Comparison of ENCODE assay signal across 22 cellular contexts in the genomic region with DNA sequence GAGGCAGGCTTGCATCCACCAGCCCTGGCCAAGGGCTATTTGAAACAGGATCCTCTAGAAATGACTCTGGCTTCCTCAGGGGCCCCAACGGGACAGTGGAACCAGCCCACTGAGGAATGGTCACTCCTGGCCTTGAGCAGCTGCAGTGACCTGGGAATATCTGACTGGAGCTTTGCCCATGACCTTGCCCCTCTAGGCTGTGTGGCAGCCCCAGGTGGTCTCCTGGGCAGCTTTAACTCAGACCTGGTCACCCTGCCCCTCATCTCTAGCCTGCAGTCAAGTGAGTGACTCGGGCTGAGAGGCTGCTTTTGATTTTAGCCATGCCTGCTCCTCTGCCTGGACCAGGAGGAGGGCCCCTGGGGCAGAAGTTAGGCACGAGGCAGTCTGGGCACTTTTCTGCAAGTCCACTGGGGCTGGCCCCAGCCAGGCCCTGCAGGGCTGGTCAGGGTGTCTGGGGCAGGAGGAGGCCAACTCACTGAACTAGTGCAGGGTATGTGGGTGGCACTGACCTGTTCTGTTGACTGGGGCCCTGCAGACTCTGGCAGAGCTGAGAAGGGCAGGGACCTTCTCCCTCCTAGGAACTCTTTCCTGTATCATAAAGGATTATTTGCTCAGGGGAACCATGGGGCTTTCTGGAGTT. TPM values are rescaled to one million over a fixed set of nuclear protein-coding genes. Genes with fewer than 3 reads are reported as not detected.
DNase-seq lines count a peak whose midpoint lies in the region; ATAC-seq lines count a peak whose summit lies in the region.
"Had no signal": no experiment of that assay in that cellular context is flagged by ENCODE, and none has a peak within 500 bp of the region (broad histone marks: within the 10 kb centered on the region; RNA-seq: fewer than 3 reads in every experiment).

No MANE protein-coding gene starts in this region.

- peaks cover 0 to 3% of the 10 kb centered on the region in 2 donors for H3K9me3 ChIP-seq in neuronal stem cell (replicated peaks in 1 of 2; ENCODE audit: control insufficient read depth in 2 of 2, insufficient read depth in 1 of 2, low read depth in 1 of 2, low read length in 2 of 2)
- H3K9me3 ChIP-seq: prostate gland, thoracic aorta had no signal

- peak overlapping the region; percentile 49 for H3K4me3 Mint-ChIP-seq in T-helper 1 cell treated with Interleukin-12 subunit alpha and Interleukin-12 subunit beta and Interleukin-4 antibody, amounts not matched to agents 30 μg/mL and 1 μg/mL, for 36 hours
- H3K4me3 Mint-ChIP-seq in T-cell = peak overlapping the region in 1 of 3 donors; percentile 28
- H3K4me3 Mint-ChIP-seq in central memory CD8-positive, alpha-beta T cell = peak overlapping the region; percentile 53
- H3K4me3 Mint-ChIP-seq: nephron progenitor cell had no signal

- H2BK15ac ChIP-seq in neuronal stem cell (ENCODE audit: low read length) = no peak overlapping the region

- no peak overlapping the region for H2BK120ac ChIP-seq in neuronal stem cell (ENCODE audit: low read depth, low read length)

- H3K27ac Mint-ChIP-seq in T-helper 1 cell treated with Interleukin-12 subunit alpha and Interleukin-12 subunit beta and Interleukin-4 antibody, amounts not matched to agents 30 μg/mL and 1 μg/mL, for 36 hours = peak overlapping the region; percentile 99
- H3K27ac Mint-ChIP-seq in T-cell = peak overlapping the region; percentile 99 to 100
- H3K27ac Mint-ChIP-seq in central memory CD8-positive, alpha-beta T cell (ENCODE audit: low read depth) = peak overlapping the region; percentile 90
- H3K27ac Mint-ChIP-seq: nephron progenitor cell had no signal

- ATAC-seq in T-cell (replicated peaks in 1 of 4) = no peak
- no peak for ATAC-seq in central memory CD8-positive, alpha-beta T cell (replicated peaks; ENCODE audit: extremely low read depth, poor library complexity, severe bottlenecking)
- ATAC-seq: heart right ventricle had no signal

- no peak overlapping the region for H3K4ac ChIP-seq in neuronal stem cell (ENCODE audit: low read length)

- no peaks in the 10 kb centered on the region for H3K27me3 ChIP-seq in neuronal stem cell (ENCODE audit: control insufficient read depth in 3 of 3, insufficient read depth in 3 of 3, low read depth in 1 of 3, low read length in 3 of 3)
- H3K27me3 ChIP-seq: heart right ventricle had no signal

- DNase-seq in T-helper 1 cell (no peak), T-cell (no peak), neuronal stem cell (ENCODE audit: low spot score) (no peak), NCI-H1694 treated with DMSO at 0.1 percent for 48 hours (lab: John Stamatoyannopoulos, UW) (no peak), medulla oblongata (ENCODE audit: extremely low spot score) (no peak)
- no peak for DNase-seq in central memory CD8-positive, alpha-beta T cell (ENCODE audit: low spot score in 2 of 2)
- DNase-seq in activated naive CD4-positive, alpha-beta T cell (lab: John Stamatoyannopoulos, UW) = no peak
- DNase-seq: cerebellar nuclear complex; heart right ventricle; NCI-H1105; NCI-H526; nephron progenitor cell; SHP77 treated with DMSO at 0.1 percent for 48 hours; small intestine; stimulated activated CD4-positive, alpha-beta T cell treated with anti-CD3 and anti-CD28 coated beads, Interleukin-4, amount 100 ng/mL, for 4 hours had no signal

- H3K4me3 ChIP-seq in neuronal stem cell (ENCODE audit: low read length in 2 of 2) = no peak overlapping the region
- H3K4me3 ChIP-seq: heart right ventricle, prostate gland, thoracic aorta had no signal

- H3K27ac ChIP-seq in neuronal stem cell (replicated peaks; ENCODE audit: low read length) = no peak overlapping the region
- H3K27ac ChIP-seq: 22Rv1, prostate gland, thoracic aorta had no signal

- H3K18ac ChIP-seq in neuronal stem cell (ENCODE audit: low read length) = no peak overlapping the region

- no peaks in the 10 kb centered on the region for H3K79me1 ChIP-seq in neuronal stem cell (ENCODE audit: low read depth, low read length)

- H3K27me3 Mint-ChIP-seq in T-helper 1 cell treated with Interleukin-12 subunit alpha and Interleukin-12 subunit beta and Interleukin-4 antibody, amounts not matched to agents 30 μg/mL and 1 μg/mL, for 36 hours (ENCODE audit: low read depth) = no peaks in the 10 kb centered on the region
- no peaks in the 10 kb centered on the region for H3K27me3 Mint-ChIP-seq in T-cell
- H3K27me3 Mint-ChIP-seq in central memory CD8-positive, alpha-beta T cell = no peaks in the 10 kb centered on the region

- H4K91ac ChIP-seq in neuronal stem cell (ENCODE audit: low read depth, low read length, poor library complexity) = no peak overlapping the region

- no CpG with 5 or more reads among the region's 3 CpGs for WGBS in neuronal stem cell (ENCODE audit: extremely low coverage in 2 of 2, insufficient read length in 2 of 2, insufficient replicate concordance in 1 of 2), 2 donors

- H2BK5ac ChIP-seq in neuronal stem cell (ENCODE audit: low read length) = no peak overlapping the region

- peaks cover 77% of the 10 kb centered on the region for H3K4me1 Mint-ChIP-seq in T-helper 1 cell treated with Interleukin-12 subunit alpha and Interleukin-12 subunit beta and Interleukin-4 antibody, amounts not matched to agents 30 μg/mL and 1 μg/mL, for 36 hours (ENCODE audit: low read depth)
- peaks cover 86 to 97% (median 97%) of the 10 kb centered on the region in 3 donors for H3K4me1 Mint-ChIP-seq in T-cell
- H3K4me1 Mint-ChIP-seq in central memory CD8-positive, alpha-beta T cell = peaks cover 94% of the 10 kb centered on the region

- H3K36me3 Mint-ChIP-seq in T-helper 1 cell treated with Interleukin-12 subunit alpha and Interleukin-12 subunit beta and Interleukin-4 antibody, amounts not matched to agents 30 μg/mL and 1 μg/mL, for 36 hours (ENCODE audit: low read depth) = peaks cover 81% of the 10 kb centered on the region
- H3K36me3 Mint-ChIP-seq in T-cell = peaks cover 59% of the 10 kb centered on the region
- peaks cover 74% of the 10 kb centered on the region for H3K36me3 Mint-ChIP-seq in central memory CD8-positive, alpha-beta T cell (ENCODE audit: insufficient read depth)

- CTCF ChIA-PET in T-cell (lab: Charles Lee) = interaction anchor here in 1 of 2 donors (1.0 kb wide), 1 partner anchor 50 kb away, joined by 3 read pairs; no protein-coding TSS in a partner anchor

- H2AK5ac ChIP-seq in neuronal stem cell (ENCODE audit: low read depth, low read length) = no peak overlapping the region

- no peak overlapping the region for H4K8ac ChIP-seq in neuronal stem cell (ENCODE audit: low read depth, low read length)

- no peak overlapping the region for H3K4me2 ChIP-seq in neuronal stem cell (ENCODE audit: insufficient read depth, low read length, poor library complexity, severe bottlenecking)

- peak overlapping the region; percentile 25 for H2BK12ac ChIP-seq in neuronal stem cell (ENCODE audit: low read length)

- no peaks in the 10 kb centered on the region for H3K36me3 ChIP-seq in neuronal stem cell (replicated peaks in 1 of 2; ENCODE audit: control insufficient read depth in 2 of 2, insufficient read depth in 2 of 2, low read length in 2 of 2)
- H3K36me3 ChIP-seq: prostate gland, thoracic aorta had no signal

- H3K9ac ChIP-seq in neuronal stem cell (ENCODE audit: low read depth, low read length, poor library complexity) = no peak overlapping the region

- no peak overlapping the region for H3K23ac ChIP-seq in neuronal stem cell (ENCODE audit: low read depth, low read length, poor library complexity)

- H3K9me3 Mint-ChIP-seq in T-helper 1 cell treated with Interleukin-12 subunit alpha and Interleukin-12 subunit beta and Interleukin-4 antibody, amounts not matched to agents 30 μg/mL and 1 μg/mL, for 36 hours = peaks cover 14% of the 10 kb centered on the region
- peaks cover 0 to 9% (median 3%) of the 10 kb centered on the region in 3 donors for H3K9me3 Mint-ChIP-seq in T-cell
- H3K9me3 Mint-ChIP-seq in central memory CD8-positive, alpha-beta T cell = no peaks in the 10 kb centered on the region

- peaks cover 0 to 7% of the 10 kb centered on the region in 2 donors for H3K4me1 ChIP-seq in neuronal stem cell (ENCODE audit: control insufficient read depth in 2 of 2, insufficient read depth in 1 of 2, low read depth in 1 of 2, low read length in 2 of 2)
- H3K4me1 ChIP-seq: prostate gland had no signal

- H2AFZ ChIP-seq in neuronal stem cell (ENCODE audit: low read length) = no peak overlapping the region

- H3K14ac ChIP-seq in neuronal stem cell (ENCODE audit: low read length) = no peak overlapping the region

- POLR2A ChIA-PET in T-cell (lab: Charles Lee) = interaction anchor here in 1 of 2 donors (1.1 to 1.5 kb wide), 2 partner anchors 48 to 50 kb away, joined by 4 read pairs; no protein-coding TSS in a partner anchor

RNA-seq across cellular contexts. Expression of gene IL10RA, which starts 13.3 kb away (rescaled TPM):
- total RNA-seq in T-cell = 100 to 1,000 TPM; 195 to 450 (median 375) TPM
- 0.06 TPM for polyA plus RNA-seq in neuronal stem cell (2013, experiment 1 of 2)
- 0.06 TPM for polyA plus RNA-seq in neuronal stem cell (2013, experiment 2 of 2)
- total RNA-seq: HT1080, lung microvascular endothelial cell had no signal
- polyA plus RNA-seq: BJ had no signal
